8 cellular contexts compared by ENCODE assay signal in the genomic region with DNA sequence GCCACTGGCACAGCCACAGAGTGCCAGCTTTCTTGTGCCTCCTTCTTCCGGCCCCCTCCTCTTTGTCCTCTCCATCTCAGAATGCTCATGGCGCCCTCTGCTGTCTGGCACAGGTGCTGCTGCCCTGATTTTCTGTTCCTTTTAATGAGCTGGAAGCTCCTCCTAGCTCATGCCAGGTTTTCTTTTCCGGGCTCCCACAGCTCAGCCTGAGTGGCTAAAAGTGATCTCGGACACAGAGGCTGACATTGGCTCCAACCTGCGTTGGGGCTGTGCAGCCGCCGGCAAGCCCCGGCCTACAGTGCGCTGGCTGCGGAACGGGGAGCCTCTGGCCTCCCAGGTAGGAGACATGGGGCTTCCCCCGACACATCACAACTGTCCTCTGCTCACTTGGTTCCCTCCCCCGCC. TPM values are rescaled to one million over a fixed set of nuclear protein-coding genes. Genes with fewer than 3 reads are reported as not detected.
DNase-seq lines count a peak whose midpoint lies in the region; ATAC-seq, FAIRE-seq and TF ChIP-seq lines count a peak whose summit lies in the region.

No MANE protein-coding gene starts in this region.

- H3K9me3 ChIP-seq in CD4-positive, CD25-positive, alpha-beta regulatory T cell (ENCODE audit: control insufficient read depth in 2 of 2, low read length in 2 of 2): no peaks in the 10 kb centered on the region
- no peaks in the 10 kb centered on the region for H3K9me3 ChIP-seq in endothelial cell of umbilical vein (replicated peaks; ENCODE audit: control insufficient read depth, insufficient read depth, low read length)

- H3K9ac ChIP-seq in endothelial cell of umbilical vein (replicated peaks; ENCODE audit: extremely low read depth, insufficient read depth, low read length): no peak overlapping the region

- POLR2A ChIA-PET in endothelial cell of umbilical vein (lab: Charles Lee): no interaction called here

- H4K20me1 ChIP-seq in endothelial cell of umbilical vein (replicated peaks; ENCODE audit: control insufficient read depth, extremely low read depth, insufficient read depth, low read length): no peaks in the 10 kb centered on the region

- peak; percentile 80 to 89 for TF ChIP-seq CTCF in endothelial cell of umbilical vein (IDR thresholded peaks at IDR 0.05; ENCODE audit: extremely low read depth in 1 of 2, insufficient read depth in 1 of 2, low read depth in 1 of 2, low read length in 2 of 2)

- no peak for TF ChIP-seq POLR2A in endothelial cell of umbilical vein (IDR thresholded peaks at IDR 0.05; ENCODE audit: low read depth, low read length)

- no peaks in the 10 kb centered on the region for H3K9me1 ChIP-seq in endothelial cell of umbilical vein (replicated peaks; ENCODE audit: control insufficient read depth, extremely low read depth, insufficient read depth, low read length)

- dilution Hi-C loops in endothelial cell of umbilical vein (cut with MboI; ENCODE audit: extremely low pct_ligation_motif_present, low sequenced_read_pairs): no loop called here

- ATAC-seq in CD4-positive, CD25-positive, alpha-beta regulatory T cell (ENCODE audit: low read depth in 2 of 2): peak; percentile 54 to 71

- CTCF ChIA-PET in endothelial cell of umbilical vein (lab: Charles Lee): interaction anchor here (0.5 to 4.0 kb wide), 94 partner anchors 10 to 930 kb away, joined by 3 to 304 read pairs (median 5); a partner anchor contains a TSS

- H3K4me1 ChIP-seq in CD4-positive, CD25-positive, alpha-beta regulatory T cell (ENCODE audit: control insufficient read depth, insufficient read depth, low read length, poor library complexity, severe bottlenecking): peaks cover 4% of the 10 kb centered on the region
- no peaks in the 10 kb centered on the region for H3K4me1 ChIP-seq in endothelial cell of umbilical vein (ENCODE audit: control insufficient read depth, extremely low read depth, insufficient read depth, low read length)

- no peaks in the 10 kb centered on the region for H3K36me3 Mint-ChIP-seq in CD4-positive, CD25-positive, alpha-beta regulatory T cell

- FAIRE-seq in endothelial cell of umbilical vein (lab: Jason Lieb, UNC): peak; percentile 85

- H3K4me3 Mint-ChIP-seq in CD4-positive, CD25-positive, alpha-beta regulatory T cell: no peak overlapping the region

- H2AFZ ChIP-seq in endothelial cell of umbilical vein (ENCODE audit: low read depth, low read length): no peak overlapping the region

- DNase-seq in CD4-positive, CD25-positive, alpha-beta regulatory T cell: peak; percentile 33 to 73 (median 61)
- peak; percentile 65 for DNase-seq in HT1080 (ENCODE audit: low read depth)
- peak; percentile 56 for DNase-seq in NOMO-1 treated with DMSO at 0.1 percent for 48 hours (lab: John Stamatoyannopoulos, UW; ENCODE audit: unreplicated experiment)
- peak; percentile 9 for DNase-seq in activated CD8-positive, alpha-beta memory T cell treated with anti-CD3 and anti-CD28 coated beads, Interleukin-2, amount 50 U/mL, for 1 hour (ENCODE audit: extremely low read depth)
- peak; percentile 71 for DNase-seq in endothelial cell of umbilical vein (ENCODE audit: low read depth, low spot score)
- peak; percentile 90 for DNase-seq in middle frontal gyrus (ENCODE audit: extremely low spot score, low spot score)
- peak; percentile 13 to 27 for DNase-seq in stimulated activated CD8-positive, alpha-beta memory T cell treated with anti-CD3 and anti-CD28 coated beads, Interleukin-4, amount 100 ng/mL, for 4 hours (ENCODE audit: low read depth in 2 of 2, low spot score in 1 of 2)
- DNase-seq in NCI-H524 treated with DMSO at 0.1 percent for 48 hours (lab: John Stamatoyannopoulos, UW): no peak

- H3K27ac ChIP-seq in CD4-positive, CD25-positive, alpha-beta regulatory T cell (ENCODE audit: insufficient read depth, low read length, poor library complexity, severe bottlenecking): no peak overlapping the region
- H3K27ac ChIP-seq in endothelial cell of umbilical vein (ENCODE audit: insufficient read depth, low read depth, low read length): no peak overlapping the region

- H3K79me2 ChIP-seq in endothelial cell of umbilical vein (ENCODE audit: control insufficient read depth, insufficient read depth, low read length): no peaks in the 10 kb centered on the region

- intact Hi-C loops in endothelial cell of umbilical vein (cut with micrococcal nuclease): loop anchor here (1.0 to 2.0 kb wide), 3 partner anchors 72 to 195 kb away; no protein-coding TSS in a partner anchor

- no peaks in the 10 kb centered on the region for H3K27me3 ChIP-seq in CD4-positive, CD25-positive, alpha-beta regulatory T cell (ENCODE audit: control insufficient read depth, insufficient read depth, low read length)
- H3K27me3 ChIP-seq in endothelial cell of umbilical vein (ENCODE audit: control insufficient read depth in 2 of 2, insufficient read depth in 2 of 2, low read length in 2 of 2): peaks cover 0 to 2% of the 10 kb centered on the region in 2 experiments

- no peak overlapping the region for H3K27ac Mint-ChIP-seq in CD4-positive, CD25-positive, alpha-beta regulatory T cell

- peaks cover 0 to 5% (median 0%) of the 10 kb centered on the region in 4 donors for H3K4me1 Mint-ChIP-seq in CD4-positive, CD25-positive, alpha-beta regulatory T cell

- peaks cover 9% of the 10 kb centered on the region for H3K27me3 Mint-ChIP-seq in CD4-positive, CD25-positive, alpha-beta regulatory T cell

- no TSS peak for BruUV-seq in endothelial cell of umbilical vein (replicated peaks; lab: Mats Ljungman, UMichigan)

- peaks cover 0 to 2% (median 0%) of the 10 kb centered on the region in 7 donors for H3K9me3 Mint-ChIP-seq in CD4-positive, CD25-positive, alpha-beta regulatory T cell

- H3K4me3 ChIP-seq in CD4-positive, CD25-positive, alpha-beta regulatory T cell (ENCODE audit: low read depth, low read length): no peak overlapping the region
- H3K4me3 ChIP-seq in endothelial cell of umbilical vein (replicated peaks in 1 of 3; ENCODE audit: insufficient read depth in 1 of 3, low read depth in 1 of 3, low read length in 3 of 3): no peak overlapping the region

- no peaks in the 10 kb centered on the region for H3K36me3 ChIP-seq in CD4-positive, CD25-positive, alpha-beta regulatory T cell (ENCODE audit: control insufficient read depth, insufficient read depth, low read length)
- H3K36me3 ChIP-seq in endothelial cell of umbilical vein (ENCODE audit: control insufficient read depth in 2 of 2, extremely low read depth in 1 of 2, insufficient read depth in 2 of 2, low read length in 2 of 2): no peaks in the 10 kb centered on the region

- no peak overlapping the region for H3K4me2 ChIP-seq in endothelial cell of umbilical vein (ENCODE audit: insufficient read depth, low read length)

TF ChIP-seq in endothelial cell of umbilical vein, 7 proteins besides CTCF, POLR2A, EP300 and RAD21:
- TF ChIP-seq, protein P1, sequence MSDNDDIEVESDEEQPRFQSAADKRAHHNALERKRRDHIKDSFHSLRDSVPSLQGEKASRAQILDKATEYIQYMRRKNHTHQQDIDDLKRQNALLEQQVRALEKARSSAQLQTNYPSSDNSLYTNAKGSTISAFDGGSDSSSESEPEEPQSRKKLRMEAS (IDR thresholded peaks at IDR 0.05; ENCODE audit: insufficient read depth, insufficient read length): no peak
- TF ChIP-seq POLR2AphosphoS5 (IDR thresholded peaks at IDR 0.05; ENCODE audit: insufficient read depth, low read depth, low read length) (no peak), GATA2 (IDR thresholded peaks at IDR 0.05; ENCODE audit: insufficient read depth, insufficient read length, low read depth, low read length) (no peak), FOS (IDR thresholded peaks at IDR 0.05; ENCODE audit: borderline replicate concordance, insufficient read depth, low read length) (no peak), EZH2 (IDR thresholded peaks at IDR 0.05; ENCODE audit: borderline replicate concordance, low read depth, low read length, severe bottlenecking) (no peak), MYC (IDR thresholded peaks at IDR 0.05; ENCODE audit: low read depth, low read length) (no peak), JUN (IDR thresholded peaks at IDR 0.05; ENCODE audit: borderline replicate concordance, insufficient read depth, insufficient read length, low read depth) (no peak)

RNA-seq across cellular contexts. Expression of a gene that starts 18.7 kb away (rescaled TPM):
- total RNA-seq in CD4-positive, CD25-positive, alpha-beta regulatory T cell: not detected
- polyA plus RNA-seq in CD4-positive, CD25-positive, alpha-beta regulatory T cell: not detected
- not detected in 2 replicates for total RNA-seq in HT1080 (2014; rRNA removed; shearing (Covaris generic))
- polyA plus RNA-seq in HT1080 (2015; cell fraction: cytosol; rRNA removed): not detected in 2 replicates
- polyA plus RNA-seq in HT1080 (2015; cell fraction: nucleus; rRNA removed): not detected in 2 replicates
- total RNA-seq in endothelial cell of umbilical vein: not detected in 2 replicates
- polyA plus RNA-seq in endothelial cell of umbilical vein: not detected in 2 replicates
- polyA plus RNA-seq in endothelial cell of umbilical vein (2011; cell fraction: cytosol; rRNA removed): not detected in 2 replicates
- polyA plus RNA-seq in endothelial cell of umbilical vein (2011; cell fraction: nucleus; rRNA removed): not detected in 2 replicates
- polyA plus RNA-seq in endothelial cell of umbilical vein (2012): not detected in 2 replicates
- not detected in 2 replicates for polyA minus RNA-seq in endothelial cell of umbilical vein
- not detected for polyA minus RNA-seq in endothelial cell of umbilical vein (2011; cell fraction: cytosol; rRNA and poly(A)+ RNA removed)
- polyA minus RNA-seq in endothelial cell of umbilical vein (2011; cell fraction: nucleus; rRNA and poly(A)+ RNA removed): not detected in 2 replicates

RNA-seq across cellular contexts. Expression of a gene that starts 22.6 kb away (rescaled TPM):
- 3.4 TPM for total RNA-seq in CD4-positive, CD25-positive, alpha-beta regulatory T cell
- 1 to 10 TPM in 1 of 4 donors, under 1 TPM in 3; 0.54 to 1.1 (median 0.57) TPM for polyA plus RNA-seq in CD4-positive, CD25-positive, alpha-beta regulatory T cell
- total RNA-seq in HT1080 (2014; rRNA removed; shearing (Covaris generic)): 1.2 and 1.8 TPM in 2 replicates
- polyA plus RNA-seq in HT1080 (2015; cell fraction: cytosol; rRNA removed): 2.7 and 3.2 TPM in 2 replicates
- polyA plus RNA-seq in HT1080 (2015; cell fraction: nucleus; rRNA removed): 3.8 and 4.2 TPM in 2 replicates
- 2.9 TPM in 2 replicates for total RNA-seq in endothelial cell of umbilical vein
- polyA plus RNA-seq in endothelial cell of umbilical vein: 1.2 and 1.5 TPM in 2 replicates
- polyA plus RNA-seq in endothelial cell of umbilical vein (2011; cell fraction: cytosol; rRNA removed): 1.5 and 1.7 TPM in 2 replicates
- polyA plus RNA-seq in endothelial cell of umbilical vein (2011; cell fraction: nucleus; rRNA removed): 1.9 and 2.3 TPM in 2 replicates
- polyA plus RNA-seq in endothelial cell of umbilical vein (2012): 1.9 and 2.1 TPM in 2 replicates
- polyA minus RNA-seq in endothelial cell of umbilical vein: 3.8 and 4.5 TPM in 2 replicates
- polyA minus RNA-seq in endothelial cell of umbilical vein (2011; cell fraction: cytosol; rRNA and poly(A)+ RNA removed): 0.72 TPM
- 1.4 and 2.2 TPM in 2 replicates for polyA minus RNA-seq in endothelial cell of umbilical vein (2011; cell fraction: nucleus; rRNA and poly(A)+ RNA removed)
